ENCODE assay signal across 27 cellular contexts in the genomic region with DNA sequence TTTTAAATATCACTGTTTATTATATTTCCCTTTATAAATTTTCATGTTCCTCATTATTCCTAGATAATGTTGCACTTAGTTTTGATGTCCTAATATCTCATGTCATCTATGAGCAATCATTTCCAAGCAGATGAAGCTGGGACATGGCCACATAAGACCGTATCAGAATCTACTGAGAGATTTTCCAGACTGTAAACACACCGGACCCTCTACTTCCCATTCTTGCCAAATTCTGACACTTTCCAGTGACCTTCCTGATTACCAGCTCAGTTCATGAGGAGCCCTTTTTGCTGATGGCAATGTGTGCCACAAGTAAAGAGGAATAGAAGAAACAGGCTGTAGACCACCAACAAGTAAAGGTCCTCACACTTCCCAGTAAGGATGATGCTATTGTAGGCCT. TPM values are rescaled to one million over a fixed set of nuclear protein-coding genes. Genes with fewer than 3 reads are reported as not detected.
"Had no signal": no experiment of that assay in that cellular context is flagged by ENCODE, and none has a peak within 500 bp of the region (broad histone marks: within the 10 kb centered on the region; RNA-seq: fewer than 3 reads in every experiment).

No MANE protein-coding gene starts in this region.

- H3K4me1 Mint-ChIP-seq: activated B cell treated with CpG ODN at 0.5 μM for 24 hours; activated CD8-positive, alpha-beta memory T cell treated with anti-CD3 and anti-CD28 coated beads, Interleukin-2, amount 10 ng/mL, durations not matched to agents 7 days and 5 days; activated naive CD4-positive, alpha-beta T cell treated with anti-CD3 and anti-CD28 coated beads, Interleukin-2, amount 50 U/mL, for 24 hours; activated naive CD8-positive, alpha-beta T cell treated with anti-CD3 and anti-CD28 coated beads, Interleukin-2, amount 50 U/mL, for 24 hours; naive B cell; nephron progenitor cell; stimulated activated memory B cell treated with anti-CD40 and anti-IgM and Interleukin-4, amounts not matched to agents 10 μg/mL and 1 μg/mL and 100 μg/mL, for 72 hours had no signal

- ATAC-seq: activated CD8-positive, alpha-beta memory T cell treated with anti-CD3 and anti-CD28 coated beads, Interleukin-2, amount 10 ng/mL, durations not matched to agents 7 days and 5 days; activated CD8-positive, alpha-beta T cell treated with anti-CD3 and anti-CD28 coated beads, Interleukin-2, amount 10 ng/mL, durations not matched to agents 7 days and 5 days; activated naive CD8-positive, alpha-beta T cell treated with anti-CD3 and anti-CD28 coated beads, Interleukin-2, amount 50 U/mL, for 24 hours; left lung; lower lobe of right lung; psoas muscle; stimulated activated memory B cell treated with anti-CD40 and anti-IgM and Interleukin-4, amounts not matched to agents 10 μg/mL and 1 μg/mL and 100 μg/mL, for 72 hours had no signal

- H3K27ac Mint-ChIP-seq: activated B cell treated with CpG ODN at 0.5 μM for 24 hours; activated CD8-positive, alpha-beta memory T cell treated with anti-CD3 and anti-CD28 coated beads, Interleukin-2, amount 10 ng/mL, durations not matched to agents 7 days and 5 days; activated CD8-positive, alpha-beta T cell treated with anti-CD3 and anti-CD28 coated beads, Interleukin-2, amount 10 ng/mL, durations not matched to agents 7 days and 5 days; activated naive CD4-positive, alpha-beta T cell treated with anti-CD3 and anti-CD28 coated beads, Interleukin-2, amount 50 U/mL, for 24 hours; activated naive CD8-positive, alpha-beta T cell treated with anti-CD3 and anti-CD28 coated beads, Interleukin-2, amount 50 U/mL, for 24 hours; activated T-helper 2 cell treated with anti-CD3 and anti-CD28 coated beads, Interferon-gamma antibody, Interleukin-2, Interleukin-4, amounts not matched to agents 10 μg/mL and 5 μg/mL and 100 μg/mL, durations not matched to agents 14 hours and 24 hours and 36 hours; endodermal cell; naive B cell; nephron progenitor cell; stimulated activated memory B cell treated with anti-CD40 and anti-IgM and Interleukin-4, amounts not matched to agents 10 μg/mL and 1 μg/mL and 100 μg/mL, for 72 hours; T-helper 2 cell treated with Interferon-gamma antibody and Interleukin-4, amounts not matched to agents 5 μg/mL and 100 μg/mL, for 36 hours had no signal

- H3K9me3 Mint-ChIP-seq: endodermal cell; nephron progenitor cell; T-helper 2 cell treated with Interferon-gamma antibody and Interleukin-4, amounts not matched to agents 5 μg/mL and 100 μg/mL, for 36 hours had no signal

- H3K36me3 Mint-ChIP-seq: activated CD8-positive, alpha-beta memory T cell treated with anti-CD3 and anti-CD28 coated beads, Interleukin-2, amount 10 ng/mL, durations not matched to agents 7 days and 5 days; activated naive CD4-positive, alpha-beta T cell treated with anti-CD3 and anti-CD28 coated beads, Interleukin-2, amount 50 U/mL, for 24 hours; naive B cell; stimulated activated memory B cell treated with anti-CD40 and anti-IgM and Interleukin-4, amounts not matched to agents 10 μg/mL and 1 μg/mL and 100 μg/mL, for 72 hours had no signal

- H3K27me3 Mint-ChIP-seq: activated B cell treated with CpG ODN at 0.5 μM for 24 hours; activated CD8-positive, alpha-beta memory T cell treated with anti-CD3 and anti-CD28 coated beads, Interleukin-2, amount 10 ng/mL, durations not matched to agents 7 days and 5 days; activated naive CD4-positive, alpha-beta T cell treated with anti-CD3 and anti-CD28 coated beads, Interleukin-2, amount 50 U/mL, for 24 hours; activated naive CD8-positive, alpha-beta T cell treated with anti-CD3 and anti-CD28 coated beads, Interleukin-2, amount 50 U/mL, for 24 hours; naive B cell had no signal

- DNase-seq: activated B cell treated with CpG ODN at 0.5 μM for 24 hours; activated CD8-positive, alpha-beta memory T cell treated with anti-CD3 and anti-CD28 coated beads, Interleukin-2, amount 10 ng/mL, durations not matched to agents 7 days and 5 days; activated CD8-positive, alpha-beta T cell treated with anti-CD3 and anti-CD28 coated beads, Interleukin-2, amount 10 ng/mL, durations not matched to agents 7 days and 5 days; activated naive CD8-positive, alpha-beta T cell treated with anti-CD3 and anti-CD28 coated beads, Interleukin-2, amount 50 U/mL, for 24 hours; activated T-cell treated with anti-CD3 and anti-CD28 coated beads, Interleukin-2, amount 50 U/mL, for 48 hours; anterior cingulate cortex; body of pancreas; endodermal cell; left lung; lower lobe of right lung; naive B cell; nephron progenitor cell; psoas muscle; sigmoid colon; stimulated activated CD4-positive, alpha-beta T cell treated with anti-CD3 and anti-CD28 coated beads, Interleukin-1b, Interleukin-23, amount 100 ng/mL, for 48 hours; stimulated activated CD4-positive, alpha-beta T cell treated with anti-CD3 and anti-CD28 coated beads, Interleukin-4, amount 100 ng/mL, for 4 hours; stimulated activated CD8-positive, alpha-beta memory T cell treated with anti-CD3 and anti-CD28 coated beads, Interleukin-4, amount 100 ng/mL, for 48 hours; T-helper 1 cell had no signal

- H3K4me1 ChIP-seq: body of pancreas, left lung, lower lobe of right lung, parathyroid adenoma, psoas muscle, sigmoid colon, suprapubic skin had no signal

- H3K36me3 ChIP-seq: esophagus muscularis mucosa, left lung, lower lobe of right lung, neutrophil, sigmoid colon, suprapubic skin had no signal

- H3K27me3 ChIP-seq: body of pancreas, esophagus muscularis mucosa, left lung, neutrophil, sigmoid colon, suprapubic skin had no signal

- H3K4me3 ChIP-seq: body of pancreas, esophagus muscularis mucosa, left lung, lower lobe of right lung, psoas muscle, sigmoid colon, smooth muscle cell, suprapubic skin had no signal

- H3K79me2 ChIP-seq: parathyroid adenoma had no signal

- H2AFZ ChIP-seq: parathyroid adenoma had no signal

- H3K4me3 Mint-ChIP-seq: activated B cell treated with CpG ODN at 0.5 μM for 24 hours; activated CD8-positive, alpha-beta memory T cell treated with anti-CD3 and anti-CD28 coated beads, Interleukin-2, amount 10 ng/mL, durations not matched to agents 7 days and 5 days; activated CD8-positive, alpha-beta T cell treated with anti-CD3 and anti-CD28 coated beads, Interleukin-2, amount 10 ng/mL, durations not matched to agents 7 days and 5 days; activated naive CD4-positive, alpha-beta T cell treated with anti-CD3 and anti-CD28 coated beads, Interleukin-2, amount 50 U/mL, for 24 hours; activated naive CD8-positive, alpha-beta T cell treated with anti-CD3 and anti-CD28 coated beads, Interleukin-2, amount 50 U/mL, for 24 hours; endodermal cell; naive B cell; nephron progenitor cell; stimulated activated memory B cell treated with anti-CD40 and anti-IgM and Interleukin-4, amounts not matched to agents 10 μg/mL and 1 μg/mL and 100 μg/mL, for 72 hours; T-helper 2 cell treated with Interferon-gamma antibody and Interleukin-4, amounts not matched to agents 5 μg/mL and 100 μg/mL, for 36 hours had no signal

- H3K9ac ChIP-seq: parathyroid adenoma had no signal

- H3K9me3 ChIP-seq: body of pancreas, esophagus muscularis mucosa, left lung, lower lobe of right lung, neutrophil, psoas muscle, sigmoid colon, suprapubic skin had no signal

- H3K27ac ChIP-seq: body of pancreas, esophagus muscularis mucosa, left lung, lower lobe of right lung, neutrophil, parathyroid adenoma, psoas muscle, sigmoid colon, suprapubic skin had no signal

RNA-seq across cellular contexts. Expression of gene PDE1A, which starts 20.3 kb away (rescaled TPM):
- total RNA-seq: activated B cell treated with CpG ODN at 0.5 μM for 24 hours; activated CD8-positive, alpha-beta memory T cell treated with anti-CD3 and anti-CD28 coated beads, Interleukin-2, amount 10 ng/mL, durations not matched to agents 7 days and 5 days; activated CD8-positive, alpha-beta T cell treated with anti-CD3 and anti-CD28 coated beads, Interleukin-2, amount 10 ng/mL, durations not matched to agents 7 days and 5 days; activated T-helper 2 cell treated with anti-CD3 and anti-CD28 coated beads, Interferon-gamma antibody, Interleukin-2, Interleukin-4, amounts not matched to agents 10 μg/mL and 5 μg/mL and 100 μg/mL, durations not matched to agents 14 hours and 24 hours and 36 hours had no signal
